Comparison of ENCODE assay signal across 1 cellular context in the genomic region with DNA sequence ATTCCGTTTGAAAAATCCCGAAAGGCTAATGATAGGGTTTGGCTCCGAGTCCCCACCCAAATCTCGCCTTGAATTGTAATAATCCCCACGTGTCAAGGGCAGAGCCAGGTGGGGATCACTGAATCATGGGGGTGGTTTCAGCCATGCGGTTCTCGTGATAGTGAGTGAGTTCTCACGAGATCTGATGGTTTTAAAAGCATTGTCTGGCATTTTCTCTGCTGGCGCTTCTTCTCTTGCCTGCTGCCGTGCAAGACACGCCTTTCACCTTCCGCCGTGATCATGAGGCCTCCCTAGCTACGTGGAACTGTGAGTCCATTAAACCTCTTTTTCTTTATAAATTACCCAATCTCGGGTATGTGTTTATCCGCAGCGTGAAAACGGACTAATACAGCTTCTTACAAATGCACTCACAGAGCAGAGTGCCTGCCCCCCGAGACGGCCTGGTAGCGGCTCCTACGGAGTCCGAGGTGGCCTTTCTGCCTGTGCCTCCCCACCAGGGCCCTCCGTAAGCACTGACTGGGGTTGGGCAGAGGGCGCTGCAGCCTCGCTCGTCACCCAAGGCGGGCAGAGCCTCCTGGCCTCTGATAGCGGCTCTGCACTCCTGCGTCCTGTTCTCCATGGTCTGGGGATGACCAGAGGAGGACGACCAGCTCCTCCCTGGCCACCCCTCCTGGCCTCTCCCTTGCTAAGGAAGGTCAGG.
TF ChIP-seq lines count a peak whose summit lies in the region.

No MANE protein-coding gene starts in this region.

TF ChIP-seq in GM23338, 12 proteins besides CTCF, POLR2A, EP300 and RAD21 (continued from another document):
- TF ChIP-seq, protein P1, sequence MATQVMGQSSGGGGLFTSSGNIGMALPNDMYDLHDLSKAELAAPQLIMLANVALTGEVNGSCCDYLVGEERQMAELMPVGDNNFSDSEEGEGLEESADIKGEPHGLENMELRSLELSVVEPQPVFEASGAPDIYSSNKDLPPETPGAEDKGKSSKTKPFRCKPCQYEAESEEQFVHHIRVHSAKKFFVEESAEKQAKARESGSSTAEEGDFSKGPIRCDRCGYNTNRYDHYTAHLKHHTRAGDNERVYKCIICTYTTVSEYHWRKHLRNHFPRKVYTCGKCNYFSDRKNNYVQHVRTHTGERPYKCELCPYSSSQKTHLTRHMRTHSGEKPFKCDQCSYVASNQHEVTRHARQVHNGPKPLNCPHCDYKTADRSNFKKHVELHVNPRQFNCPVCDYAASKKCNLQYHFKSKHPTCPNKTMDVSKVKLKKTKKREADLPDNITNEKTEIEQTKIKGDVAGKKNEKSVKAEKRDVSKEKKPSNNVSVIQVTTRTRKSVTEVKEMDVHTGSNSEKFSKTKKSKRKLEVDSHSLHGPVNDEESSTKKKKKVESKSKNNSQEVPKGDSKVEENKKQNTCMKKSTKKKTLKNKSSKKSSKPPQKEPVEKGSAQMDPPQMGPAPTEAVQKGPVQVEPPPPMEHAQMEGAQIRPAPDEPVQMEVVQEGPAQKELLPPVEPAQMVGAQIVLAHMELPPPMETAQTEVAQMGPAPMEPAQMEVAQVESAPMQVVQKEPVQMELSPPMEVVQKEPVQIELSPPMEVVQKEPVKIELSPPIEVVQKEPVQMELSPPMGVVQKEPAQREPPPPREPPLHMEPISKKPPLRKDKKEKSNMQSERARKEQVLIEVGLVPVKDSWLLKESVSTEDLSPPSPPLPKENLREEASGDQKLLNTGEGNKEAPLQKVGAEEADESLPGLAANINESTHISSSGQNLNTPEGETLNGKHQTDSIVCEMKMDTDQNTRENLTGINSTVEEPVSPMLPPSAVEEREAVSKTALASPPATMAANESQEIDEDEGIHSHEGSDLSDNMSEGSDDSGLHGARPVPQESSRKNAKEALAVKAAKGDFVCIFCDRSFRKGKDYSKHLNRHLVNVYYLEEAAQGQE (IDR thresholded peaks at IDR 0.05; ENCODE audit: unreplicated experiment) = no peak
- TF ChIP-seq, protein P2, sequence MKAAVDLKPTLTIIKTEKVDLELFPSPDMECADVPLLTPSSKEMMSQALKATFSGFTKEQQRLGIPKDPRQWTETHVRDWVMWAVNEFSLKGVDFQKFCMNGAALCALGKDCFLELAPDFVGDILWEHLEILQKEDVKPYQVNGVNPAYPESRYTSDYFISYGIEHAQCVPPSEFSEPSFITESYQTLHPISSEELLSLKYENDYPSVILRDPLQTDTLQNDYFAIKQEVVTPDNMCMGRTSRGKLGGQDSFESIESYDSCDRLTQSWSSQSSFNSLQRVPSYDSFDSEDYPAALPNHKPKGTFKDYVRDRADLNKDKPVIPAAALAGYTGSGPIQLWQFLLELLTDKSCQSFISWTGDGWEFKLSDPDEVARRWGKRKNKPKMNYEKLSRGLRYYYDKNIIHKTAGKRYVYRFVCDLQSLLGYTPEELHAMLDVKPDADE (IDR thresholded peaks at IDR 0.05) = no peak
- TF ChIP-seq POLR2AphosphoS5 (IDR thresholded peaks at IDR 0.05; ENCODE audit: low read depth) = no peak
- TF ChIP-seq JUNB (IDR thresholded peaks at IDR 0.05; ENCODE audit: unreplicated experiment) = no peak
- TF ChIP-seq, protein P3, sequence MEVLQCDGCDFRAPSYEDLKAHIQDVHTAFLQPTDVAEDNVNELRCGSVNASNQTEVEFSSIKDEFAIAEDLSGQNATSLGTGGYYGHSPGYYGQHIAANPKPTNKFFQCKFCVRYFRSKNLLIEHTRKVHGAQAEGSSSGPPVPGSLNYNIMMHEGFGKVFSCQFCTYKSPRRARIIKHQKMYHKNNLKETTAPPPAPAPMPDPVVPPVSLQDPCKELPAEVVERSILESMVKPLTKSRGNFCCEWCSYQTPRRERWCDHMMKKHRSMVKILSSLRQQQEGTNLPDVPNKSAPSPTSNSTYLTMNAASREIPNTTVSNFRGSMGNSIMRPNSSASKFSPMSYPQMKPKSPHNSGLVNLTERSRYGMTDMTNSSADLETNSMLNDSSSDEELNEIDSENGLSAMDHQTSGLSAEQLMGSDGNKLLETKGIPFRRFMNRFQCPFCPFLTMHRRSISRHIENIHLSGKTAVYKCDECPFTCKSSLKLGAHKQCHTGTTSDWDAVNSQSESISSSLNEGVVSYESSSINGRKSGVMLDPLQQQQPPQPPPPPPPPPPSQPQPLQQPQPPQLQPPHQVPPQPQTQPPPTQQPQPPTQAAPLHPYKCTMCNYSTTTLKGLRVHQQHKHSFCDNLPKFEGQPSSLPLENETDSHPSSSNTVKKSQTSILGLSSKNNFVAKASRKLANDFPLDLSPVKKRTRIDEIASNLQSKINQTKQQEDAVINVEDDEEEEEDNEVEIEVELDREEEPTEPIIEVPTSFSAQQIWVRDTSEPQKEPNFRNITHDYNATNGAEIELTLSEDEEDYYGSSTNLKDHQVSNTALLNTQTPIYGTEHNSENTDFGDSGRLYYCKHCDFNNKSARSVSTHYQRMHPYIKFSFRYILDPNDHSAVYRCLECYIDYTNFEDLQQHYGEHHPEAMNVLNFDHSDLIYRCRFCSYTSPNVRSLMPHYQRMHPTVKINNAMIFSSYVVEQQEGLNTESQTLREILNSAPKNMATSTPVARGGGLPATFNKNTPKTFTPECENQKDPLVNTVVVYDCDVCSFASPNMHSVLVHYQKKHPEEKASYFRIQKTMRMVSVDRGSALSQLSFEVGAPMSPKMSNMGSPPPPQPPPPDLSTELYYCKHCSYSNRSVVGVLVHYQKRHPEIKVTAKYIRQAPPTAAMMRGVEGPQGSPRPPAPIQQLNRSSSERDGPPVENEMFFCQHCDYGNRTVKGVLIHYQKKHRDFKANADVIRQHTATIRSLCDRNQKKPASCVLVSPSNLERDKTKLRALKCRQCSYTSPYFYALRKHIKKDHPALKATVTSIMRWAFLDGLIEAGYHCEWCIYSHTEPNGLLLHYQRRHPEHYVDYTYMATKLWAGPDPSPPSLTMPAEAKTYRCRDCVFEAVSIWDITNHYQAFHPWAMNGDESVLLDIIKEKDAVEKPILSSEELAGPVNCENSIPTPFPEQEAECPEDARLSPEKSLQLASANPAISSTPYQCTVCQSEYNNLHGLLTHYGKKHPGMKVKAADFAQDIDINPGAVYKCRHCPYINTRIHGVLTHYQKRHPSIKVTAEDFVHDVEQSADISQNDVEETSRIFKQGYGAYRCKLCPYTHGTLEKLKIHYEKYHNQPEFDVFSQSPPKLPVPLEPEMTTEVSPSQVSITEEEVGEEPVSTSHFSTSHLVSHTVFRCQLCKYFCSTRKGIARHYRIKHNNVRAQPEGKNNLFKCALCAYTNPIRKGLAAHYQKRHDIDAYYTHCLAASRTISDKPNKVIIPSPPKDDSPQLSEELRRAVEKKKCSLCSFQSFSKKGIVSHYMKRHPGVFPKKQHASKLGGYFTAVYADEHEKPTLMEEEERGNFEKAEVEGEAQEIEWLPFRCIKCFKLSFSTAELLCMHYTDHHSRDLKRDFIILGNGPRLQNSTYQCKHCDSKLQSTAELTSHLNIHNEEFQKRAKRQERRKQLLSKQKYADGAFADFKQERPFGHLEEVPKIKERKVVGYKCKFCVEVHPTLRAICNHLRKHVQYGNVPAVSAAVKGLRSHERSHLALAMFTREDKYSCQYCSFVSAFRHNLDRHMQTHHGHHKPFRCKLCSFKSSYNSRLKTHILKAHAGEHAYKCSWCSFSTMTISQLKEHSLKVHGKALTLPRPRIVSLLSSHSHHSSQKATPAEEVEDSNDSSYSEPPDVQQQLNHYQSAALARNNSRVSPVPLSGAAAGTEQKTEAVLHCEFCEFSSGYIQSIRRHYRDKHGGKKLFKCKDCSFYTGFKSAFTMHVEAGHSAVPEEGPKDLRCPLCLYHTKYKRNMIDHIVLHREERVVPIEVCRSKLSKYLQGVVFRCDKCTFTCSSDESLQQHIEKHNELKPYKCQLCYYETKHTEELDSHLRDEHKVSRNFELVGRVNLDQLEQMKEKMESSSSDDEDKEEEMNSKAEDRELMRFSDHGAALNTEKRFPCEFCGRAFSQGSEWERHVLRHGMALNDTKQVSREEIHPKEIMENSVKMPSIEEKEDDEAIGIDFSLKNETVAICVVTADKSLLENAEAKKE (CRISPR knock-in tag; IDR thresholded peaks at IDR 0.05) = no peak
